ENCODE assay signal across 9 cellular contexts in genomic region chr17:81401727-81402529, GRCh38. TPM values are rescaled to one million over a fixed set of nuclear protein-coding genes. Genes with fewer than 3 reads are reported as not detected.
DNase-seq lines count a peak whose midpoint lies in the region; ATAC-seq, FAIRE-seq and TF ChIP-seq lines count a peak whose summit lies in the region.
"Had no signal": no experiment of that assay in that cellular context is flagged by ENCODE, and none has a peak within 500 bp of the region (broad histone marks: within the 10 kb centered on the region; RNA-seq: fewer than 3 reads in every experiment).

No MANE protein-coding gene starts in this region.

- H4K20me1 ChIP-seq in GM23248 (ENCODE audit: insufficient read depth) (no peaks in the 10 kb centered on the region), keratinocyte (ENCODE audit: control insufficient read depth, extremely low read depth, insufficient read depth, low read length) (no peaks in the 10 kb centered on the region)

- H3K4me2 ChIP-seq in GM23248 (ENCODE audit: unreplicated experiment): peak overlapping the region; percentile 92
- H3K4me2 ChIP-seq in keratinocyte (ENCODE audit: control insufficient read depth, extremely low read depth, insufficient read depth, low read depth, low read length): peak overlapping the region; percentile 82

- H2AFZ ChIP-seq in GM23248 (no peak overlapping the region), keratinocyte (ENCODE audit: control insufficient read depth, low read length) (no peak overlapping the region)

- H3K4me1 ChIP-seq in GM23248 (ENCODE audit: insufficient read depth) (peaks cover 39% of the 10 kb centered on the region), keratinocyte (ENCODE audit: control insufficient read depth, extremely low read depth, insufficient read depth, low read length) (peaks cover 39% of the 10 kb centered on the region), testis (peaks cover 62% of the 10 kb centered on the region)

- H3K9me2 ChIP-seq in GM23248 (ENCODE audit: insufficient read depth): no peaks in the 10 kb centered on the region

- no peak overlapping the region for H3K4me3 ChIP-seq in GM23248
- no peak overlapping the region for H3K4me3 ChIP-seq in keratinocyte (ENCODE audit: control insufficient read depth in 2 of 3, extremely low read depth in 1 of 3, insufficient read depth in 2 of 3, low read depth in 1 of 3, low read length in 3 of 3)
- H3K4me3 ChIP-seq in testis: no peak overlapping the region

- DNase-seq in ACHN (peak; percentile 45), GM23248 (no peak), keratinocyte (ENCODE audit: low read depth, low spot score) (no peak), testis (no peak), SW480 (ENCODE audit: low spot score) (no peak), RCC 7860 (ENCODE audit: low spot score) (no peak)

- FAIRE-seq in keratinocyte (lab: Jason Lieb, UNC) (no peak), RCC 7860 (lab: Jason Lieb, UNC) (no peak)
- FAIRE-seq: endometrium had no signal

- intact Hi-C loops in testis (cut with DNase I; ENCODE audit: low total_unique reads): no loop called here

- TF ChIP-seq POLR2A in testis (IDR thresholded peaks at IDR 0.05): no peak

- ATAC-seq in HG02642 (IDR thresholded peaks at IDR 0.05; ENCODE audit: poor library complexity, unreplicated experiment): no peak

- no peaks in the 10 kb centered on the region for H3K9me3 ChIP-seq in GM23248 (ENCODE audit: low read depth)
- no peaks in the 10 kb centered on the region for H3K9me3 ChIP-seq in keratinocyte (ENCODE audit: control insufficient read depth, low read depth, low read length)
- H3K9me3 ChIP-seq in testis: no peaks in the 10 kb centered on the region

- dilution Hi-C loops in keratinocyte (cut with MboI; ENCODE audit: extremely low pct_ligation_motif_present, low sequenced_read_pairs): no loop called here

- H3K79me2 ChIP-seq in GM23248 (ENCODE audit: insufficient read depth): peaks cover 94% of the 10 kb centered on the region
- peaks cover 34% of the 10 kb centered on the region for H3K79me2 ChIP-seq in keratinocyte (ENCODE audit: control insufficient read depth, insufficient read depth, low read length)

- no peaks in the 10 kb centered on the region; the same call in 1 of the 2 replicates for H3F3A ChIP-seq in GM23248 (ENCODE audit: insufficient read depth)

- H3K9ac ChIP-seq in GM23248: peak overlapping the region; percentile 95; the same call in 1 of the 2 replicates
- peak overlapping the region; percentile 15 for H3K9ac ChIP-seq in keratinocyte (ENCODE audit: control insufficient read depth, extremely low read depth, insufficient read depth, low read length)

- TF ChIP-seq CTCF in keratinocyte (optimal IDR thresholded peaks at IDR 0.05 in 1 of 3, IDR thresholded peaks at IDR 0.05 in 1 of 3, conservative IDR thresholded peaks at IDR 0.05 in 1 of 3; ENCODE audit: extremely low read depth in 1 of 3, insufficient read depth in 2 of 3, low read length in 3 of 3) (peak; percentile 19 to 55 (median 36)), testis (IDR thresholded peaks at IDR 0.05) (no peak)

- WGBS in GM23248 (ENCODE audit: low coverage in 1 of 2, low lambda C conversion rate in 2 of 2, missing lambda C conversion rate in 2 of 2), 2 experiments: 76 to 77% methylated on average over 19 of the region's 19 CpGs
- WGBS in testis, 2 donors: 48 to 58% methylated on average over 15 to 19 of the region's 19 CpGs

- H3K36me3 ChIP-seq in GM23248 (ENCODE audit: low read depth): no peaks in the 10 kb centered on the region
- H3K36me3 ChIP-seq in keratinocyte (ENCODE audit: control insufficient read depth in 2 of 2, extremely low read depth in 1 of 2, insufficient read depth in 2 of 2, low read length in 2 of 2): no peaks in the 10 kb centered on the region
- no peaks in the 10 kb centered on the region for H3K36me3 ChIP-seq in testis (ENCODE audit: low read depth, missing control alignments)

- H3K27me3 ChIP-seq in GM23248 (replicated peaks; ENCODE audit: insufficient read depth) (no peaks in the 10 kb centered on the region), keratinocyte (ENCODE audit: control insufficient read depth, extremely low read depth, insufficient read depth, low read length) (no peaks in the 10 kb centered on the region), testis (no peaks in the 10 kb centered on the region)

- H3K27ac ChIP-seq in GM23248: no peak overlapping the region; the same call in 1 of the 2 replicates
- H3K27ac ChIP-seq in angular gyrus (ENCODE audit: low read depth, low read length): peak overlapping the region; percentile 84
- H3K27ac ChIP-seq in keratinocyte (ENCODE audit: control insufficient read depth, insufficient read depth, low read length): no peak overlapping the region
- peak overlapping the region; percentile 37 to 97 for H3K27ac ChIP-seq in testis

- H3K9me1 ChIP-seq in keratinocyte (ENCODE audit: control insufficient read depth, extremely low read depth, insufficient read depth, low read length): no peaks in the 10 kb centered on the region

- in situ Hi-C loops in ACHN (cut with HindIII; ENCODE audit: low pct_ligation_motif_present, low pct_unique_long_range_greater_than_20kb, low sequenced_read_pairs) (no loop called here), GM23248 (cut with MboI) (no loop called here)

RNA-seq across cellular contexts. Expression of gene BAHCC1, which starts 6.7 kb away (rescaled TPM):
- 3.0 and 5.2 TPM in 2 replicates for total RNA-seq in GM23248 (2014; rRNA removed; shearing (Covaris generic))
- polyA plus RNA-seq in GM23248 (2016; fragmentation: Nextera tagmentation; extraction: Ambion mirVana) (0.91 and 1.3 TPM in 2 replicates), keratinocyte (0.52 to 1.0 TPM (median 0.80 TPM) in 3 replicates), testis (ENCODE audit: insufficient read depth, low read depth, low replicate concordance) (11.3 TPM)
- polyA plus RNA-seq in keratinocyte (2011; ENCODE audit: low read depth): 0.74 TPM
- 0.13 and 0.88 TPM in 2 replicates for polyA plus RNA-seq in keratinocyte (2011; cell fraction: cytosol; rRNA removed)
- polyA plus RNA-seq in keratinocyte (2011; cell fraction: nucleus; rRNA removed): 3.0 and 5.1 TPM in 2 replicates
- polyA plus RNA-seq in keratinocyte (2012; ENCODE audit: low replicate concordance): 0.85 and 2.5 TPM in 2 replicates
- polyA minus RNA-seq in keratinocyte: 0.99 to 4.3 TPM (median 1.3 TPM) in 3 replicates
- polyA minus RNA-seq in keratinocyte (2011; cell fraction: cytosol; rRNA and poly(A)+ RNA removed): 0.96 TPM
- polyA minus RNA-seq in keratinocyte (2011; cell fraction: nucleus; rRNA and poly(A)+ RNA removed): 4.7 and 6.7 TPM in 2 replicates
- total RNA-seq in testis: 10 to 100 TPM; 29.2 to 30.2 TPM

Comparison
In these comparisons a context has a peak if more than half of its experiments do, and no peak if none do; other contexts are left out.
1. H3K27ac ChIP-seq: peak in angular gyrus (single experiment) and testis (2 of 2); none in GM23248 (single experiment) and keratinocyte (single experiment).
2. CTCF ChIP-seq: peak in keratinocyte (3 of 3); none in testis (0 of 3).